Comparison of ENCODE assay signal across 11 cellular contexts in the genomic region with DNA sequence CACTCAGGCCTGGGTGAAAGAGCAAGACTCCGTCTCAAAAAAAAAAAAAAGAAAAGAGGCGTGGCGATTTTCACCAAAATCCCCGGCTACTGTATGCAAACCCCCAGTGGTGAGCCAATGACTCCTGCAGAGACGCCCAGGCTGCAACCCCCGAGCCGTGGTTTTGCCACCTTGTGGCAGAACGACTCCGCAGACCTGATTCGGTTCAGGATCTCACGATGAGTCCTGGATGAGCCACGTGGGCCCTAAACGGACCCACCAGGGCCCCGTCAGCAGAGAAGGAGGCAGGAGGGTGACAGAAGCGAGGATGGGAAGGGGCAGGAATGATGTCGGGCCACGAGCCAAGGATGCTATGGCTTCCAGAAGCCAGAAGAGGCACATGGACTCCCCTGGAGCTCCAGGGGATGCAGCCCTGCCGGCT. TPM values are rescaled to one million over a fixed set of nuclear protein-coding genes. Genes with fewer than 3 reads are reported as not detected.
DNase-seq lines count a peak whose midpoint lies in the region; ATAC-seq, FAIRE-seq and TF ChIP-seq lines count a peak whose summit lies in the region.
"Had no signal": no experiment of that assay in that cellular context is flagged by ENCODE, and none has a peak within 500 bp of the region (broad histone marks: within the 10 kb centered on the region; RNA-seq: fewer than 3 reads in every experiment).

No MANE protein-coding gene starts in this region.

- no peaks in the 10 kb centered on the region for H3K9me3 Mint-ChIP-seq in activated T-cell treated with anti-CD3 and anti-CD28 coated beads, Interleukin-2, amount 50 U/mL, for 72 hours
- H3K9me3 Mint-ChIP-seq: nephron had no signal

- H3K4me3 ChIP-seq in OCI-LY7 (ENCODE audit: low read depth, low read length, poor library complexity, severe bottlenecking): no peak overlapping the region
- no peak overlapping the region for H3K4me3 ChIP-seq in small intestine (ENCODE audit: low read depth in 1 of 2, low read length in 2 of 2)
- H3K4me3 ChIP-seq: colonic mucosa had no signal

- intact Hi-C loops in OCI-LY7 (cut with micrococcal nuclease; ENCODE audit: unreplicated experiment): no loop called here

- no peaks in the 10 kb centered on the region for H3K9me3 ChIP-seq in OCI-LY7 (ENCODE audit: low read length)
- no peaks in the 10 kb centered on the region for H3K9me3 ChIP-seq in small intestine (ENCODE audit: control insufficient read depth, low read depth)
- H3K9me3 ChIP-seq: colonic mucosa had no signal

- no peaks in the 10 kb centered on the region for H3K79me2 ChIP-seq in OCI-LY7 (ENCODE audit: insufficient read depth, low read depth, low read length)

- H3K4me1 ChIP-seq in OCI-LY7 (ENCODE audit: insufficient read depth, low read length, poor library complexity, severe bottlenecking) (peaks cover 21% of the 10 kb centered on the region), small intestine (ENCODE audit: control insufficient read depth in 2 of 2, insufficient read depth in 1 of 2, low read depth in 1 of 2, low read length in 1 of 2) (no peaks in the 10 kb centered on the region)
- H3K4me1 ChIP-seq: colonic mucosa had no signal

- H3K4me3 Mint-ChIP-seq in activated T-cell treated with anti-CD3 and anti-CD28 coated beads, Interleukin-2, amount 50 U/mL, for 72 hours: peak overlapping the region in 1 of 2 donors; percentile 31
- H3K4me3 Mint-ChIP-seq: nephron had no signal

- no peaks in the 10 kb centered on the region for H3K27me3 ChIP-seq in small intestine (ENCODE audit: control insufficient read depth in 2 of 2, insufficient read depth in 2 of 2, low read length in 2 of 2)
- H3K27me3 ChIP-seq: colonic mucosa had no signal

- 48 to 70% (median 54%) methylated on average over 14 to 17 of the region's 18 CpGs for WGBS in small intestine, 3 donors

- H4K20me1 ChIP-seq in OCI-LY7 (ENCODE audit: insufficient read depth, low read length): no peaks in the 10 kb centered on the region

- in situ Hi-C loops in G401 (cut with HindIII; ENCODE audit: low sequenced_read_pairs): loop anchor here (10.0 kb wide), 1 partner anchor 57 kb away; no protein-coding TSS in a partner anchor

- H3K27ac Mint-ChIP-seq in activated T-cell treated with anti-CD3 and anti-CD28 coated beads, Interleukin-2, amount 50 U/mL, for 72 hours: no peak overlapping the region

- H3K27ac ChIP-seq in OCI-LY7 (ENCODE audit: low read depth, low read length, poor library complexity, severe bottlenecking): no peak overlapping the region
- H3K27ac ChIP-seq in small intestine (ENCODE audit: low read depth in 1 of 2, low read length in 1 of 2): no peak overlapping the region
- H3K27ac ChIP-seq: colonic mucosa had no signal

- TF ChIP-seq CTCF in OCI-LY7 (conservative IDR thresholded peaks at IDR 0.05; ENCODE audit: low read length) (0 out of 2 replicates have a peak, but pooled peaks have one; percentile 10), GM20000 (IDR thresholded peaks at IDR 0.05; ENCODE audit: extremely low read depth, missing control alignments) (no peak)

- peak overlapping the region; percentile 12; the same call in 1 of the 2 replicates for H3K4me2 ChIP-seq in OCI-LY7 (ENCODE audit: low read length)

- CTCF ChIA-PET in OCI-LY7 (lab: Charles Lee; ENCODE audit: unreplicated experiment): no interaction called here

- no peak overlapping the region for H2AFZ ChIP-seq in OCI-LY7 (ENCODE audit: low read length)

- H3K4me1 Mint-ChIP-seq in activated T-cell treated with anti-CD3 and anti-CD28 coated beads, Interleukin-2, amount 50 U/mL, for 72 hours (ENCODE audit: low read depth): peaks cover 29% of the 10 kb centered on the region

- H3K27me3 Mint-ChIP-seq in activated T-cell treated with anti-CD3 and anti-CD28 coated beads, Interleukin-2, amount 50 U/mL, for 72 hours (ENCODE audit: low read depth): no peaks in the 10 kb centered on the region

- DNase-seq in G401 (ENCODE audit: low spot score) (peak; percentile 56), OCI-LY7 (ENCODE audit: low spot score) (peak; percentile 26), small intestine (peak; percentile 7), GM20000 (ENCODE audit: low spot score) (no peak), C1 segment of cervical spinal cord (lab: John Stamatoyannopoulos, UW) (no peak), NCI-H345 treated with DMSO at 0.1 percent for 48 hours (lab: John Stamatoyannopoulos, UW; ENCODE audit: unreplicated experiment) (no peak)
- DNase-seq in activated T-cell treated with anti-CD3 and anti-CD28 coated beads, Interleukin-2, amount 50 U/mL, for 72 hours: peak; percentile 22 to 52
- DNase-seq: colonic mucosa, NCI-H526 treated with DMSO at 0.1 percent for 48 hours had no signal

- POLR2A ChIA-PET in OCI-LY7 (lab: Charles Lee): interaction anchor here (0.6 kb wide), 1 partner anchor 82 kb away, joined by 4 read pairs; no protein-coding TSS in a partner anchor

- no peak for FAIRE-seq in small intestine (lab: Jason Lieb, UNC)

- no peaks in the 10 kb centered on the region for H3K36me3 ChIP-seq in OCI-LY7 (ENCODE audit: insufficient read depth, low read length)
- H3K36me3 ChIP-seq in small intestine (ENCODE audit: control insufficient read depth in 2 of 2, insufficient read depth in 2 of 2, low read length in 2 of 2): no peaks in the 10 kb centered on the region
- H3K36me3 ChIP-seq: colonic mucosa had no signal

- H3K36me3 Mint-ChIP-seq in activated T-cell treated with anti-CD3 and anti-CD28 coated beads, Interleukin-2, amount 50 U/mL, for 72 hours (ENCODE audit: insufficient read depth in 2 of 2): no peaks in the 10 kb centered on the region

- H3K9me2 ChIP-seq in OCI-LY7 (ENCODE audit: insufficient read depth, low read length): no peaks in the 10 kb centered on the region

- BruUV-seq in OCI-LY7 (replicated peaks; lab: Mats Ljungman, UMichigan): no TSS peak

- peak; percentile 87 to 95 for ATAC-seq in activated T-cell treated with anti-CD3 and anti-CD28 coated beads, Interleukin-2, amount 50 U/mL, for 72 hours (replicated peaks in 1 of 2)
- no peak for ATAC-seq in GM18870 (IDR thresholded peaks at IDR 0.05; ENCODE audit: unreplicated experiment)

RNA-seq across cellular contexts. Expression of a gene that starts 42.5 kb away (rescaled TPM):
- total RNA-seq in G401 (2014; rRNA removed; shearing (Covaris generic)): 71.8 and 118 TPM in 2 replicates
- total RNA-seq in OCI-LY7 (2014; rRNA removed; shearing (Covaris generic)): 69.8 and 77.9 TPM in 2 replicates
- total RNA-seq in OCI-LY7 (2022): 110 and 113 TPM in 2 replicates
- total RNA-seq in activated T-cell treated with anti-CD3 and anti-CD28 coated beads, Interleukin-2, amount 50 U/mL, for 72 hours: 10 to 100 TPM; 43.5 to 47.0 TPM
- polyA plus RNA-seq in small intestine: 10 to 100 TPM; 11.6 to 19.0 (median 16.2) TPM

RNA-seq across cellular contexts. Expression of a gene that starts 45.6 kb away (rescaled TPM):
- total RNA-seq in G401 (2014; rRNA removed; shearing (Covaris generic)): 12.6 and 15.1 TPM in 2 replicates
- 66.3 and 76.4 TPM in 2 replicates for total RNA-seq in OCI-LY7 (2014; rRNA removed; shearing (Covaris generic))
- total RNA-seq in OCI-LY7 (2022): 67.9 and 75.6 TPM in 2 replicates
- total RNA-seq in activated T-cell treated with anti-CD3 and anti-CD28 coated beads, Interleukin-2, amount 50 U/mL, for 72 hours: 10 to 100 TPM; 13.4 to 21.1 TPM
- polyA plus RNA-seq in small intestine: 10 to 100 TPM; 10.8 to 48.4 (median 34.4) TPM

RNA-seq across cellular contexts. Expression of a gene that starts 49.0 kb away (rescaled TPM):
- total RNA-seq in G401 (2014; rRNA removed; shearing (Covaris generic)): 39.7 and 42.5 TPM in 2 replicates
- total RNA-seq in OCI-LY7 (2014; rRNA removed; shearing (Covaris generic)): 0.57 and 1.3 TPM in 2 replicates
- total RNA-seq in OCI-LY7 (2022): 0.67 and 1.1 TPM in 2 replicates
- total RNA-seq in activated T-cell treated with anti-CD3 and anti-CD28 coated beads, Interleukin-2, amount 50 U/mL, for 72 hours: 1 to 10 TPM; 2.7 to 8.2 TPM
- 1 to 10 TPM in 2 of 3 donors, not detected in 1; 1.1 to 3.1 TPM for polyA plus RNA-seq in small intestine

Comparison
In these comparisons a context has a peak if more than half of its experiments do, and no peak if none do; other contexts are left out.
1. DNase-seq: peak in G401 (single experiment), OCI-LY7 (single experiment), activated T-cell treated with anti-CD3 and anti-CD28 coated beads, Interleukin-2, amount 50 U/mL, for 72 hours (2 of 2) and small intestine (single experiment); none in GM20000 (single experiment), C1 segment of cervical spinal cord (0 of 14) and NCI-H345 treated with DMSO at 0.1 percent for 48 hours (single experiment).